Comparison of ENCODE assay signal across 8 cellular contexts in the genomic region with DNA sequence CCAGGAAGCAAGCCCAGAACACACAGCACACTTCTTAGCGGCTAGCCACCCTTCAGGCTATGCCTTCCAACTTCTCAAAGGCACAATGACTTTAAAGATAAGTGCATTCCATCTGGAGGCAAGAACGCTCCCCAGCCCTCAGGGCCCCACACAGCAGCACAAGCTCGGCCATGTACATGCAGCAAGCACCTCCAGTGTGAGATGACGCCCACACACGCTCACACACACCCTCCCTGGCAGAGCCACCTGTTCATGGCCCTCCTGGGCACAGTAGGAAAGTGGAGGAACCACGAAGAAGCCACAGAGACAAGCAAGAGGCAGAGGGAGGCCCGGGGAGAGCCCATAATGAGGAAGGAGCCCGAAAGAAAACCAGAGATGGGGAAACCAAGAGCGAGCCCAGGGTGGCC. TPM values are rescaled to one million over a fixed set of nuclear protein-coding genes. Genes with fewer than 3 reads are reported as not detected.
A peak's percentile ranks its signal among the peaks of the same experiment; 100 is the strongest.
DNase-seq lines count a peak whose midpoint lies in the region; ATAC-seq and TF ChIP-seq lines count a peak whose summit lies in the region.

No MANE protein-coding gene starts in this region.

- peaks cover 0 to 94% (median 77%) of the 10 kb centered on the region in 4 donors for H3K4me1 ChIP-seq in tibial nerve

- H3K4me3 ChIP-seq in tibial nerve = no peak overlapping the region

- peak overlapping the region; percentile 84 to 97 (median 91) for H3K27ac ChIP-seq in tibial nerve

- TF ChIP-seq POLR2A in tibial nerve (IDR thresholded peaks at IDR 0.05) = no peak

- H3K9me3 ChIP-seq in tibial nerve = no peaks in the 10 kb centered on the region

- H3K27ac Mint-ChIP-seq in activated CD8-positive, alpha-beta memory T cell treated with anti-CD3 and anti-CD28 coated beads, Interleukin-2, amount 10 ng/mL, durations not matched to agents 7 days and 5 days = peak overlapping the region; percentile 95

- no peak for TF ChIP-seq CTCF in tibial nerve (IDR thresholded peaks at IDR 0.05)

- DNase-seq in G401 (ENCODE audit: low spot score) (peak; percentile 59), left colon (no peak), tibial nerve (ENCODE audit: low spot score in 2 of 2) (no peak), posterior vena cava (ENCODE audit: low spot score) (no peak), Right ventricle myocardium superior (no peak), NCI-H2196 treated with DMSO at 0.1 percent for 48 hours (lab: John Stamatoyannopoulos, UW; ENCODE audit: unreplicated experiment) (no peak)
- DNase-seq in activated CD8-positive, alpha-beta memory T cell treated with anti-CD3 and anti-CD28 coated beads, Interleukin-2, amount 10 ng/mL, durations not matched to agents 7 days and 5 days = peak; percentile 59

- H3K36me3 Mint-ChIP-seq in activated CD8-positive, alpha-beta memory T cell treated with anti-CD3 and anti-CD28 coated beads, Interleukin-2, amount 10 ng/mL, durations not matched to agents 7 days and 5 days = peaks cover 2% of the 10 kb centered on the region

- no peaks in the 10 kb centered on the region for H3K27me3 ChIP-seq in tibial nerve

- TF ChIP-seq EP300 in tibial nerve (IDR thresholded peaks at IDR 0.05) = no peak

- no peak overlapping the region for H3K4me3 Mint-ChIP-seq in activated CD8-positive, alpha-beta memory T cell treated with anti-CD3 and anti-CD28 coated beads, Interleukin-2, amount 10 ng/mL, durations not matched to agents 7 days and 5 days

- no peaks in the 10 kb centered on the region for H3K36me3 ChIP-seq in tibial nerve

- WGBS in tibial nerve, 2 donors = 43 to 62% methylated on average over 9 of the region's 9 CpGs

- H3K9me3 Mint-ChIP-seq in activated CD8-positive, alpha-beta memory T cell treated with anti-CD3 and anti-CD28 coated beads, Interleukin-2, amount 10 ng/mL, durations not matched to agents 7 days and 5 days (ENCODE audit: low read depth) = no peaks in the 10 kb centered on the region

- peaks cover 53% of the 10 kb centered on the region for H3K4me1 Mint-ChIP-seq in activated CD8-positive, alpha-beta memory T cell treated with anti-CD3 and anti-CD28 coated beads, Interleukin-2, amount 10 ng/mL, durations not matched to agents 7 days and 5 days

- ATAC-seq in HG02981 (IDR thresholded peaks at IDR 0.05; ENCODE audit: unreplicated experiment) (peak; percentile 15), left colon (peak; percentile 23), Right ventricle myocardium superior (ENCODE audit: poor library complexity) (no peak)
- peak; percentile 6 for ATAC-seq in activated CD8-positive, alpha-beta memory T cell treated with anti-CD3 and anti-CD28 coated beads, Interleukin-2, amount 10 ng/mL, durations not matched to agents 7 days and 5 days

- intact Hi-C loops in left colon (cut with DNase I, micrococcal nuclease) = no loop called here
- intact Hi-C loops in posterior vena cava (cut with DNase I) = no loop called here
- intact Hi-C loops in Right ventricle myocardium superior (cut with DNase I) = no loop called here

- CTCF ChIA-PET in activated CD8-positive, alpha-beta memory T cell treated with anti-CD3 and anti-CD28 coated beads, Interleukin-2, amount 10 ng/mL, durations not matched to agents 7 days and 5 days (lab: Charles Lee) = interaction anchor here (1.4 to 3.0 kb wide), 5 partner anchors 13 to 114 kb away, joined by 4 to 22 read pairs (median 5); a partner anchor contains a TSS

- in situ Hi-C loops in G401 (cut with HindIII; ENCODE audit: low sequenced_read_pairs) = no loop called here

- peaks cover 2% of the 10 kb centered on the region for H3K27me3 Mint-ChIP-seq in activated CD8-positive, alpha-beta memory T cell treated with anti-CD3 and anti-CD28 coated beads, Interleukin-2, amount 10 ng/mL, durations not matched to agents 7 days and 5 days

RNA-seq across cellular contexts. Expression of a gene that starts 21.7 kb away (rescaled TPM):
- 11.1 and 14.2 TPM in 2 replicates for total RNA-seq in G401 (2014; rRNA removed; shearing (Covaris generic))
- 100 to 1,000 TPM; 105 to 152 TPM for total RNA-seq in activated CD8-positive, alpha-beta memory T cell treated with anti-CD3 and anti-CD28 coated beads, Interleukin-2, amount 10 ng/mL, durations not matched to agents 7 days and 5 days
- total RNA-seq in left colon = 10 to 100 TPM; 34.3 to 37.2 TPM
- 100 to 1,000 TPM in 2 of 4 donors, 10 to 100 TPM in 2; 95.7 to 146 (median 98.8) TPM for total RNA-seq in tibial nerve
- 10 to 100 TPM; 49.2 to 84.8 TPM for total RNA-seq in posterior vena cava
- total RNA-seq in Right ventricle myocardium superior = 15.7 TPM

Comparison
In these comparisons a context has a peak if more than half of its experiments do, and no peak if none do; other contexts are left out.
1. DNase-seq: peak in G401 (single experiment) and activated CD8-positive, alpha-beta memory T cell treated with anti-CD3 and anti-CD28 coated beads, Interleukin-2, amount 10 ng/mL, durations not matched to agents 7 days and 5 days (single experiment); none in left colon (0 of 2), tibial nerve (0 of 2), posterior vena cava (single experiment), Right ventricle myocardium superior (single experiment) and NCI-H2196 treated with DMSO at 0.1 percent for 48 hours (single experiment).